7 cellular contexts compared by ENCODE assay signal in genomic region chr12:51371295-51371953, GRCh38. TPM values are rescaled to one million over a fixed set of nuclear protein-coding genes. Genes with fewer than 3 reads are reported as not detected.
DNase-seq lines count a peak whose midpoint lies in the region; ATAC-seq and TF ChIP-seq lines count a peak whose summit lies in the region.

No MANE protein-coding gene starts in this region.

- ATAC-seq in natural killer cell treated with Interleukin-12 subunit alpha and Interleukin-12 subunit beta and Interleukin-15 and Interleukin-18, amount 100 ng/mL, for 72 hours, result no peak
- ATAC-seq in GM19324 (IDR thresholded peaks at IDR 0.05; ENCODE audit: low FRiP score, unreplicated experiment) (no peak), HG02970 (IDR thresholded peaks at IDR 0.05; ENCODE audit: low FRiP score, unreplicated experiment) (no peak)

- peaks cover 53% of the 10 kb centered on the region for H3K4me1 ChIP-seq in OCI-LY3 (ENCODE audit: low read length)

- no peaks in the 10 kb centered on the region for H3K9me3 Mint-ChIP-seq in natural killer cell treated with Interleukin-12 subunit alpha and Interleukin-12 subunit beta and Interleukin-15 and Interleukin-18, amount 100 ng/mL, for 72 hours

- no peak overlapping the region for H3K4me2 ChIP-seq in OCI-LY3 (ENCODE audit: low read length)

- H3K27me3 Mint-ChIP-seq in natural killer cell treated with Interleukin-12 subunit alpha and Interleukin-12 subunit beta and Interleukin-15 and Interleukin-18, amount 100 ng/mL, for 72 hours, result no peaks in the 10 kb centered on the region

- peak overlapping the region; percentile 17 for H3K4me3 Mint-ChIP-seq in natural killer cell treated with Interleukin-12 subunit alpha and Interleukin-12 subunit beta and Interleukin-15 and Interleukin-18, amount 100 ng/mL, for 72 hours

- TF ChIP-seq CTCF in OCI-LY3 (IDR thresholded peaks at IDR 0.05; ENCODE audit: low read depth, low read length), result no peak
- no peak for TF ChIP-seq CTCF in epithelial cell of proximal tubule (conservative IDR thresholded peaks at IDR 0.05; ENCODE audit: low read depth, low read length)

- H3K27ac Mint-ChIP-seq in natural killer cell treated with Interleukin-12 subunit alpha and Interleukin-12 subunit beta and Interleukin-15 and Interleukin-18, amount 100 ng/mL, for 72 hours, result peak overlapping the region in 1 of 2 donors; percentile 36

- no peaks in the 10 kb centered on the region for H3K79me2 ChIP-seq in OCI-LY3 (ENCODE audit: low read length)

- peaks cover 67% of the 10 kb centered on the region for H3K36me3 ChIP-seq in OCI-LY3 (replicated peaks; ENCODE audit: low read depth, low read length)

- peaks cover 10% of the 10 kb centered on the region for H3K36me3 Mint-ChIP-seq in natural killer cell treated with Interleukin-12 subunit alpha and Interleukin-12 subunit beta and Interleukin-15 and Interleukin-18, amount 100 ng/mL, for 72 hours

- peak overlapping the region; percentile 5; the same call in 1 of the 2 replicates for H3K9ac ChIP-seq in OCI-LY3 (ENCODE audit: low read length)

- H3K9me3 ChIP-seq in OCI-LY3 (ENCODE audit: insufficient read depth, low read length), result no peaks in the 10 kb centered on the region

- H3K4me3 ChIP-seq in OCI-LY3 (ENCODE audit: low read length) (no peak overlapping the region), epithelial cell of proximal tubule (ENCODE audit: low read depth, low read length) (no peak overlapping the region)

- peaks cover 48 to 54% of the 10 kb centered on the region in 2 donors for H3K4me1 Mint-ChIP-seq in natural killer cell treated with Interleukin-12 subunit alpha and Interleukin-12 subunit beta and Interleukin-15 and Interleukin-18, amount 100 ng/mL, for 72 hours (ENCODE audit: low read depth in 2 of 2)

- H2AFZ ChIP-seq in OCI-LY3 (ENCODE audit: low read depth, low read length), result no peak overlapping the region

- DNase-seq in HCEC 1CT (peak; percentile 99), epithelial cell of proximal tubule (ENCODE audit: low read depth) (peak; percentile 98), KG1 (lab: John Stamatoyannopoulos, UW) (no peak)
- no peak for DNase-seq in natural killer cell treated with Interleukin-12 subunit alpha and Interleukin-12 subunit beta and Interleukin-15 and Interleukin-18, amount 100 ng/mL, for 72 hours (ENCODE audit: low spot score)

- H3K27ac ChIP-seq in OCI-LY3 (ENCODE audit: low read length), result no peak overlapping the region

- H3K27me3 ChIP-seq in OCI-LY3 (ENCODE audit: low read depth, low read length), result no peaks in the 10 kb centered on the region

- no peaks in the 10 kb centered on the region for H4K20me1 ChIP-seq in OCI-LY3 (ENCODE audit: insufficient read depth, low read length)

RNA-seq across cellular contexts. Expression of gene GALNT6, which starts 19.8 kb away (rescaled TPM):
- 32.4 and 72.7 TPM in 2 replicates for total RNA-seq in epithelial cell of proximal tubule
- 10 to 100 TPM; 13.2 to 23.5 TPM for total RNA-seq in natural killer cell treated with Interleukin-12 subunit alpha and Interleukin-12 subunit beta and Interleukin-15 and Interleukin-18, amount 100 ng/mL, for 72 hours

RNA-seq across cellular contexts. Expression of gene CELA1, which starts 24.9 kb away (rescaled TPM):
- not detected in 2 replicates for total RNA-seq in epithelial cell of proximal tubule
- total RNA-seq in natural killer cell treated with Interleukin-12 subunit alpha and Interleukin-12 subunit beta and Interleukin-15 and Interleukin-18, amount 100 ng/mL, for 72 hours, result under 1 TPM in 1 of 2 donors, not detected in 1; 0.31 TPM

RNA-seq across cellular contexts. Expression of gene BIN2, which starts 47.5 kb away (rescaled TPM):
- total RNA-seq in epithelial cell of proximal tubule, result not detected in 2 replicates
- total RNA-seq in natural killer cell treated with Interleukin-12 subunit alpha and Interleukin-12 subunit beta and Interleukin-15 and Interleukin-18, amount 100 ng/mL, for 72 hours, result 100 to 1,000 TPM in 1 of 2 donors, 10 to 100 TPM in 1; 93.6 to 115 TPM

RNA-seq across cellular contexts. Expression of gene SLC4A8, which starts 53.2 kb away (rescaled TPM):
- total RNA-seq in epithelial cell of proximal tubule, result 0.86 and 1.1 TPM in 2 replicates
- total RNA-seq in natural killer cell treated with Interleukin-12 subunit alpha and Interleukin-12 subunit beta and Interleukin-15 and Interleukin-18, amount 100 ng/mL, for 72 hours, result 1 to 10 TPM; 4.3 to 6.3 TPM

Comparison
In these comparisons a context has a peak if more than half of its experiments do, and no peak if none do; other contexts are left out.
1. DNase-seq: peak in HCEC 1CT (single experiment) and epithelial cell of proximal tubule (single experiment); none in natural killer cell treated with Interleukin-12 subunit alpha and Interleukin-12 subunit beta and Interleukin-15 and Interleukin-18, amount 100 ng/mL, for 72 hours (single experiment) and KG1 (single experiment).
2. RNA of gene BIN2, which starts 47.5 kb away (total RNA-seq): 93.6 to 115 TPM in natural killer cell treated with Interleukin-12 subunit alpha and Interleukin-12 subunit beta and Interleukin-15 and Interleukin-18, amount 100 ng/mL, for 72 hours; not detected in epithelial cell of proximal tubule; every median in the first group is over 10 times any median in the second.